In genomic region chr22:50604256-50604580, GRCh38 we compare ENCODE assay signal across 1 cellular context.
TF ChIP-seq lines count a peak whose summit lies in the region.

No MANE protein-coding gene starts in this region.

TF ChIP-seq in H1, 55 proteins besides CTCF, POLR2A, EP300 and RAD21:
- TF ChIP-seq EZH2 (IDR thresholded peaks at IDR 0.05; ENCODE audit: low read depth, low read length, severe bottlenecking) (peak; percentile 68), KDM4A (IDR thresholded peaks at IDR 0.05; ENCODE audit: low read depth, low read length, severe bottlenecking) (peak; percentile 30), USF2 (IDR thresholded peaks at IDR 0.05; ENCODE audit: low read length) (no peak), CREB1 (IDR thresholded peaks at IDR 0.05) (no peak)
TF ChIP-seq in H1: peak in this region for 2.
